10 cellular contexts compared by ENCODE assay signal in the genomic region with DNA sequence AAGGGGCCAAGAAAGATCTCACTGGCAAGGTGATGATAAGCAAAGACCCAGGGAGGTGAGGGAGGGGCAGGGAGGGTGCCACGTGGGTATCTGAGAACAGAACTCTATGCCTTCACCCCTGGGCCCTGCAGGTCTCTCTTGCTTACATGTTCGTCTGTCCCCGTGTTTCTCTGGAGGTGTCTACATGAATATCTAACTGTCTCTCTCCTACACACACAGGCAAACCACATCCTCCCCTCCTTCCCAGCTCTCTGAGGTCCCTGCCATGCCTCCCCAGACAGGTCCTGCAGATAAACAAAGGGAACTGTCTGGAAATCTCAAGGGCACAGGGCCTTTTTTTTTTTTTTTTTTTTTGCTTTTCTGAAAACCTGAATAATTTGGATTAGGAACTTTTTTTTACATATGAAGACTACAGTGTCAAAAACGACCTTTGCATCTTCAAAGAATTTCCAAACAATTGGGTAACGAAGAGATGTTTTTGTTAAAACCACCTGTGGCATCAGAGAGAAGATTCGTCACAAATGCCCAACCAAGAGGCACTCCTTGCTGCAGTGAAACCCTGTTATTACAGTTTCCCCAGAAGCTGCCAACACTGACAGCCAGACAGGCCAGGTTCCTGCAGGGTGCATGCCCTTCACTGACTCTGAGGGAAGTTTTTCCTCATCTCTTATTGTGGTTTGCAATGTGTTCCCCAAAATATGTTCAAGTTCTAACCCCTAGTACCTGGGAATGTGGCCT. TPM values are rescaled to one million over a fixed set of nuclear protein-coding genes. Genes with fewer than 3 reads are reported as not detected.
DNase-seq lines count a peak whose midpoint lies in the region; ATAC-seq and TF ChIP-seq lines count a peak whose summit lies in the region.
"Had no signal": no experiment of that assay in that cellular context is flagged by ENCODE, and none has a peak within 500 bp of the region (broad histone marks: within the 10 kb centered on the region; RNA-seq: fewer than 3 reads in every experiment).

No MANE protein-coding gene starts in this region.

- DNase-seq in Right ventricle myocardium inferior (ENCODE audit: missing footprints) (no peak), cardiac septum (ENCODE audit: low spot score) (no peak), hepatocyte (ENCODE audit: low spot score) (no peak), upper lobe of right lung (no peak), left colon (no peak), H4 (ENCODE audit: low spot score) (no peak), NCI-H748 (lab: John Stamatoyannopoulos, UW; ENCODE audit: unreplicated experiment) (no peak)
- DNase-seq in activated naive CD4-positive, alpha-beta T cell treated with anti-CD3 and anti-CD28 coated beads, Interleukin-2, amount 10 ng/mL, durations not matched to agents 7 days and 5 days = peak; percentile 65
- DNase-seq: NCI-H345 had no signal

- H3K27me3 Mint-ChIP-seq in activated naive CD4-positive, alpha-beta T cell treated with anti-CD3 and anti-CD28 coated beads, Interleukin-2, amount 10 ng/mL, durations not matched to agents 7 days and 5 days = no peaks in the 10 kb centered on the region
- H3K27me3 Mint-ChIP-seq: B cell had no signal

- H3K27ac Mint-ChIP-seq in activated naive CD4-positive, alpha-beta T cell treated with anti-CD3 and anti-CD28 coated beads, Interleukin-2, amount 10 ng/mL, durations not matched to agents 7 days and 5 days = peak overlapping the region; percentile 72
- H3K27ac Mint-ChIP-seq: B cell had no signal

- H2AFZ ChIP-seq in hepatocyte = no peak overlapping the region

- H3K4me2 ChIP-seq in hepatocyte = peak overlapping the region; percentile 60

- ATAC-seq in Right ventricle myocardium inferior (peak; percentile 29), upper lobe of right lung (no peak), left colon (no peak)

- 57% methylated on average over 6 of the region's 6 CpGs for WGBS in hepatocyte (ENCODE audit: low lambda C conversion rate, missing lambda C conversion rate)

- TF ChIP-seq CTCF in hepatocyte (IDR thresholded peaks at IDR 0.05; ENCODE audit: poor library complexity) (no peak), upper lobe of right lung (IDR thresholded peaks at IDR 0.05) (no peak)

- H3K4me3 Mint-ChIP-seq in activated naive CD4-positive, alpha-beta T cell treated with anti-CD3 and anti-CD28 coated beads, Interleukin-2, amount 10 ng/mL, durations not matched to agents 7 days and 5 days = no peak overlapping the region
- H3K4me3 Mint-ChIP-seq: B cell had no signal

- H3K79me2 ChIP-seq in hepatocyte = peaks cover 35% of the 10 kb centered on the region

- H3K27me3 ChIP-seq in hepatocyte (no peaks in the 10 kb centered on the region), upper lobe of right lung (no peaks in the 10 kb centered on the region)

- no peaks in the 10 kb centered on the region for H4K20me1 ChIP-seq in hepatocyte (ENCODE audit: insufficient read depth, poor library complexity, severe bottlenecking)

- no peaks in the 10 kb centered on the region for H3K9me3 ChIP-seq in hepatocyte (ENCODE audit: low read depth)
- no peaks in the 10 kb centered on the region for H3K9me3 ChIP-seq in upper lobe of right lung

- peaks cover 38% of the 10 kb centered on the region for H3K4me1 Mint-ChIP-seq in activated naive CD4-positive, alpha-beta T cell treated with anti-CD3 and anti-CD28 coated beads, Interleukin-2, amount 10 ng/mL, durations not matched to agents 7 days and 5 days

- no peaks in the 10 kb centered on the region for H3K36me3 ChIP-seq in hepatocyte (replicated peaks; ENCODE audit: insufficient read depth, low read depth)
- no peaks in the 10 kb centered on the region for H3K36me3 ChIP-seq in upper lobe of right lung

- no peaks in the 10 kb centered on the region for H3K9me2 ChIP-seq in hepatocyte (replicated peaks; ENCODE audit: insufficient read depth)

- no peaks in the 10 kb centered on the region for H3K9me3 Mint-ChIP-seq in activated naive CD4-positive, alpha-beta T cell treated with anti-CD3 and anti-CD28 coated beads, Interleukin-2, amount 10 ng/mL, durations not matched to agents 7 days and 5 days

- H3K4me1 ChIP-seq in hepatocyte (ENCODE audit: insufficient read depth) (peaks cover 42% of the 10 kb centered on the region), upper lobe of right lung (peaks cover 49% of the 10 kb centered on the region)

- H3K4me3 ChIP-seq in hepatocyte (no peak overlapping the region), upper lobe of right lung (peak overlapping the region; percentile 16)

- H3K36me3 Mint-ChIP-seq in activated naive CD4-positive, alpha-beta T cell treated with anti-CD3 and anti-CD28 coated beads, Interleukin-2, amount 10 ng/mL, durations not matched to agents 7 days and 5 days = no peaks in the 10 kb centered on the region

- peak overlapping the region; percentile 99 for H3K27ac ChIP-seq in hepatocyte
- H3K27ac ChIP-seq in upper lobe of right lung = peak overlapping the region; percentile 86

- CTCF ChIA-PET in activated naive CD4-positive, alpha-beta T cell treated with anti-CD3 and anti-CD28 coated beads, Interleukin-2, amount 10 ng/mL, durations not matched to agents 7 days and 5 days (lab: Charles Lee) = interaction anchor here (0.8 kb wide), 1 partner anchor 15 kb away, joined by 4 read pairs; no protein-coding TSS in a partner anchor

- intact Hi-C loops in Right ventricle myocardium inferior (cut with DNase I) = no loop called here
- intact Hi-C loops in cardiac septum (cut with DNase I) = no loop called here
- intact Hi-C loops in upper lobe of right lung (cut with DNase I) = no loop called here
- intact Hi-C loops in left colon (cut with DNase I, micrococcal nuclease) = no loop called here

RNA-seq across cellular contexts. Expression of gene PLLP, which starts 17.8 kb away (rescaled TPM):
- total RNA-seq in Right ventricle myocardium inferior = 3.4 TPM
- 1.2 TPM for total RNA-seq in cardiac septum
- 42.3 and 49.5 TPM in 2 replicates for total RNA-seq in hepatocyte
- 31.0 and 38.7 TPM in 2 replicates for polyA plus RNA-seq in hepatocyte
- total RNA-seq in upper lobe of right lung = 104 TPM
- 10 to 100 TPM; 15.8 to 18.1 TPM for total RNA-seq in left colon
- total RNA-seq in H4 (2014; rRNA removed; shearing (Covaris generic)) = 0.17 TPM in 1 of 2 replicates, not detected in the other
- total RNA-seq: B cell had no signal

RNA-seq across cellular contexts. Expression of gene ARL2BP, which starts 21.6 kb away (rescaled TPM):
- total RNA-seq in Right ventricle myocardium inferior (64.1 TPM), cardiac septum (41.5 TPM), hepatocyte (92.6 and 105 TPM in 2 replicates), upper lobe of right lung (60.0 TPM), left colon (10 to 100 TPM; 32.3 to 35.3 TPM)
- 102 and 104 TPM in 2 replicates for polyA plus RNA-seq in hepatocyte
- total RNA-seq in H4 (2014; rRNA removed; shearing (Covaris generic)) = 98.4 and 100 TPM in 2 replicates
